Comparison of ENCODE assay signal across 15 cellular contexts in the genomic region with DNA sequence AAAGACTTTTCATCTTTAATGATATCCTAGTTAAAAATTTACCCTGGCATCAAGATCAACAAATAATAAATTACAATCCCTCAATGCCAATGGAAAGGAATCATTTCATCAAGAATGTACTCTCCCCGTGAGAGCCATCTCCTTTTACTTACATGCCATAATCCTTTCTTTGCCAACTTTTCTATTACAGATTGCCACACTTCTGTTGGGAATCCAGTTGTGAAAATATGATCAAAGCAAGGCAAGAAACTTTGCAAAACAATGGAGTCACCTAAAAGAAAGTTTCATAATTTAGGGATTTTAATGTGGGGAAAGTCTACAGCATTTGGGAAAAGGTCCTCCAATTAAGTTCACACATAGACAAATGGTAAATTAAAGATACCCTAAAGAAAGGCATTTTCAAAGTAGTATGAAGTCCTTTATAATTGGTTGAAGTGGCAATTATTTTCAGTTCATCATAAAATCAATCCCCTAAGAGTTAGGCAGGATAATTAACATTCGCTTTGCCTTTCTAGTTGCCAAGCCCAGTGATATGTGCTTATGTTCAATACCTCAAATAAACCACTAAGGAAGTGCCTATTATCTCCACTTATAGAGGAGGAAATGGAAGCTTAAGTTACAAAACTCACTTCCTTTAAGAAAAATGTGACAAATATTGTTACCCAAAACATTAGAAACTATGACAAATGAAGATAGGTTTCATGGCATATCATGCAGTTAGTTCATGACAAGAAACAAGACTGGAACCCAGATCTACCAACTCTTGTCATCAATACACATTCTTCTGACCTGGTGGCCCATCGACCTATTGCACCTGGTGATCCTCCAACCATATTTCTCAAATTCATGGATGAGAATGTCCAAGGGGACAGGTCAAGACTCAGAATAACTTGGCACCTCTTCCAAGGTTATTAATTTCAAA. TPM values are rescaled to one million over a fixed set of nuclear protein-coding genes. Genes with fewer than 3 reads are reported as not detected.
DNase-seq lines count a peak whose midpoint lies in the region; ATAC-seq and TF ChIP-seq lines count a peak whose summit lies in the region.
"Had no signal": no experiment of that assay in that cellular context is flagged by ENCODE, and none has a peak within 500 bp of the region (broad histone marks: within the 10 kb centered on the region; RNA-seq: fewer than 3 reads in every experiment).

No MANE protein-coding gene starts in this region.

- H3K4me2 ChIP-seq in OCI-LY1 (ENCODE audit: low read length) = no peak overlapping the region; the same call in 1 of the 2 replicates

- peaks cover 54% of the 10 kb centered on the region for H3K4me1 ChIP-seq in A673 (ENCODE audit: insufficient read depth, low read length, poor library complexity, severe bottlenecking)
- peaks cover 56% of the 10 kb centered on the region for H3K4me1 ChIP-seq in OCI-LY1 (ENCODE audit: insufficient read depth, low read length, severe bottlenecking)
- H3K4me1 ChIP-seq: BE2C had no signal

- no peaks in the 10 kb centered on the region for H3K9me3 Mint-ChIP-seq in CD4-positive, alpha-beta T cell
- H3K9me3 Mint-ChIP-seq in activated naive CD8-positive, alpha-beta T cell treated with anti-CD3 and anti-CD28 coated beads, Interleukin-2, amount 50 U/mL, for 24 hours = no peaks in the 10 kb centered on the region

- H3F3A ChIP-seq in OCI-LY1 (ENCODE audit: insufficient read depth, low read length) = no peaks in the 10 kb centered on the region

- H3K9me3 ChIP-seq in A673 (ENCODE audit: low read depth, low read length, poor library complexity, severe bottlenecking) = no peaks in the 10 kb centered on the region
- H3K9me3 ChIP-seq in CD4-positive, alpha-beta T cell (ENCODE audit: control insufficient read depth, low read length) = no peaks in the 10 kb centered on the region
- H3K9me3 ChIP-seq in OCI-LY1 (ENCODE audit: low read length) = no peaks in the 10 kb centered on the region
- H3K9me3 ChIP-seq: BE2C had no signal

- ATAC-seq in CD4-positive, alpha-beta T cell (ENCODE audit: poor library complexity) = no peak
- ATAC-seq in activated naive CD8-positive, alpha-beta T cell treated with anti-CD3 and anti-CD28 coated beads, Interleukin-2, amount 50 U/mL, for 24 hours = no peak
- ATAC-seq in HG03175 (IDR thresholded peaks at IDR 0.05; ENCODE audit: unreplicated experiment) = no peak
- ATAC-seq in HG02852 (IDR thresholded peaks at IDR 0.05; ENCODE audit: unreplicated experiment) = no peak
- no peak for ATAC-seq in HG02642 (IDR thresholded peaks at IDR 0.05; ENCODE audit: poor library complexity, unreplicated experiment)
- ATAC-seq in GM19023 (IDR thresholded peaks at IDR 0.05; ENCODE audit: unreplicated experiment) = no peak
- ATAC-seq: HepG2 had no signal

- no peak overlapping the region; the same call in 1 of the 2 replicates for H3K9ac ChIP-seq in OCI-LY1 (ENCODE audit: low read length)

- no peak overlapping the region for H2AFZ ChIP-seq in OCI-LY1 (ENCODE audit: low read length)

- DNase-seq in A673 (ENCODE audit: low spot score) = peak; percentile 88
- DNase-seq in CD4-positive, alpha-beta T cell = no peak
- no peak for DNase-seq in activated naive CD8-positive, alpha-beta T cell treated with anti-CD3 and anti-CD28 coated beads, Interleukin-2, amount 50 U/mL, for 24 hours
- DNase-seq: activated CD4-positive, alpha-beta T cell treated with anti-CD3 and anti-CD28 coated beads, Interleukin-2, amount 50 U/mL, for 48 hours; BE2C; NCI-H1417 treated with DMSO at 0.1 percent for 48 hours; NCI-H345; stimulated activated CD8-positive, alpha-beta memory T cell treated with anti-CD3 and anti-CD28 coated beads, Interleukin-4, amount 100 ng/mL, for 48 hours; T-helper 1 cell had no signal

- no peaks in the 10 kb centered on the region for H3K27me3 Mint-ChIP-seq in CD4-positive, alpha-beta T cell
- no peaks in the 10 kb centered on the region for H3K27me3 Mint-ChIP-seq in activated naive CD8-positive, alpha-beta T cell treated with anti-CD3 and anti-CD28 coated beads, Interleukin-2, amount 50 U/mL, for 24 hours

- no TSS peak for BruUV-seq in A673 (replicated peaks; lab: Mats Ljungman, UMichigan)

- H3K27ac Mint-ChIP-seq in CD4-positive, alpha-beta T cell = peak overlapping the region; percentile 99
- H3K27ac Mint-ChIP-seq in activated naive CD8-positive, alpha-beta T cell treated with anti-CD3 and anti-CD28 coated beads, Interleukin-2, amount 50 U/mL, for 24 hours = peak overlapping the region; percentile 5

- POLR2A ChIA-PET in A673 (lab: Charles Lee; ENCODE audit: low non-redundant PET) = no interaction called here
- POLR2A ChIA-PET in CD4-positive, alpha-beta T cell (lab: Charles Lee) = interaction anchor here (0.7 to 8.9 kb wide), 3 partner anchors 11 to 97 kb away, joined by 3 to 53 read pairs (median 4); a partner anchor contains a TSS

- H3K79me2 ChIP-seq in OCI-LY1 (ENCODE audit: insufficient read depth, low read length) = no peaks in the 10 kb centered on the region

- H4K20me1 ChIP-seq in OCI-LY1 (ENCODE audit: insufficient read depth, low read length) = no peaks in the 10 kb centered on the region

- CTCF ChIA-PET in A673 (lab: Charles Lee) = no interaction called here
- CTCF ChIA-PET in CD4-positive, alpha-beta T cell (lab: Charles Lee) = interaction anchor here (1.1 kb wide), 1 partner anchor 63 kb away, joined by 3 read pairs; no protein-coding TSS in a partner anchor

- H3K27ac ChIP-seq in A673 (ENCODE audit: low read depth, low read length, poor library complexity, severe bottlenecking) (no peak overlapping the region), OCI-LY1 (ENCODE audit: low read depth, low read length, poor library complexity, severe bottlenecking) (peak overlapping the region; percentile 73)
- H3K27ac ChIP-seq in CD4-positive, alpha-beta T cell (ENCODE audit: low read depth, low read length) = peak overlapping the region; percentile 17

- H3K4me3 ChIP-seq in A673 (ENCODE audit: low read depth, low read length, poor library complexity, severe bottlenecking) (no peak overlapping the region), OCI-LY1 (ENCODE audit: low read depth, low read length, poor library complexity, severe bottlenecking) (no peak overlapping the region)

- H3K27me3 ChIP-seq in A673 (replicated peaks; ENCODE audit: insufficient read depth, low read depth, low read length, poor library complexity) (peaks cover 4% of the 10 kb centered on the region), OCI-LY1 (ENCODE audit: insufficient read depth, low read length) (no peaks in the 10 kb centered on the region)
- H3K27me3 ChIP-seq in CD4-positive, alpha-beta T cell (ENCODE audit: control insufficient read depth, insufficient read depth, low read length) = no peaks in the 10 kb centered on the region
- H3K27me3 ChIP-seq: BE2C had no signal

- intact Hi-C loops in A673 (cut with micrococcal nuclease; ENCODE audit: unreplicated experiment) = no loop called here
- intact Hi-C loops in CD4-positive, alpha-beta T cell (cut with DNase I, micrococcal nuclease) = loop anchor here in 1 of 2 experiments (1.0 kb wide), 1 partner anchor 11 kb away; no protein-coding TSS in a partner anchor

- H3K36me3 ChIP-seq in A673 (ENCODE audit: insufficient read depth, low read length, poor library complexity, severe bottlenecking) = no peaks in the 10 kb centered on the region
- peaks cover 84% of the 10 kb centered on the region for H3K36me3 ChIP-seq in OCI-LY1 (ENCODE audit: insufficient read depth, low read length)
- H3K36me3 ChIP-seq: BE2C had no signal

- H3K4me3 Mint-ChIP-seq in CD4-positive, alpha-beta T cell = peak overlapping the region; percentile 8
- no peak overlapping the region for H3K4me3 Mint-ChIP-seq in activated naive CD8-positive, alpha-beta T cell treated with anti-CD3 and anti-CD28 coated beads, Interleukin-2, amount 50 U/mL, for 24 hours

- peaks cover 100% of the 10 kb centered on the region for H3K36me3 Mint-ChIP-seq in CD4-positive, alpha-beta T cell (ENCODE audit: low read depth)
- H3K36me3 Mint-ChIP-seq in activated naive CD8-positive, alpha-beta T cell treated with anti-CD3 and anti-CD28 coated beads, Interleukin-2, amount 50 U/mL, for 24 hours (ENCODE audit: low read depth) = peaks cover 30% of the 10 kb centered on the region

- TF ChIP-seq CTCF in A673 (conservative IDR thresholded peaks at IDR 0.05; ENCODE audit: low read depth, low read length) = no peak
- TF ChIP-seq CTCF in CD4-positive, alpha-beta T cell (IDR thresholded peaks at IDR 0.05) = no peak
- no peak for TF ChIP-seq CTCF in OCI-LY1 (IDR thresholded peaks at IDR 0.05; ENCODE audit: low read length)

- no peaks in the 10 kb centered on the region for H3K9me2 ChIP-seq in OCI-LY1 (ENCODE audit: low read depth, low read length)

- peaks cover 67% of the 10 kb centered on the region for H3K4me1 Mint-ChIP-seq in CD4-positive, alpha-beta T cell (ENCODE audit: low read depth)
- peaks cover 65% of the 10 kb centered on the region for H3K4me1 Mint-ChIP-seq in activated naive CD8-positive, alpha-beta T cell treated with anti-CD3 and anti-CD28 coated beads, Interleukin-2, amount 50 U/mL, for 24 hours

RNA-seq across cellular contexts. Expression of a gene that starts 49.1 kb away (rescaled TPM):
- total RNA-seq in A673 (2021) = 6.3 and 7.3 TPM in 2 replicates
- total RNA-seq in CD4-positive, alpha-beta T cell = 10 to 100 TPM; 39.2 to 44.8 TPM
